Comparison of ENCODE assay signal across 26 cellular contexts in the genomic region with DNA sequence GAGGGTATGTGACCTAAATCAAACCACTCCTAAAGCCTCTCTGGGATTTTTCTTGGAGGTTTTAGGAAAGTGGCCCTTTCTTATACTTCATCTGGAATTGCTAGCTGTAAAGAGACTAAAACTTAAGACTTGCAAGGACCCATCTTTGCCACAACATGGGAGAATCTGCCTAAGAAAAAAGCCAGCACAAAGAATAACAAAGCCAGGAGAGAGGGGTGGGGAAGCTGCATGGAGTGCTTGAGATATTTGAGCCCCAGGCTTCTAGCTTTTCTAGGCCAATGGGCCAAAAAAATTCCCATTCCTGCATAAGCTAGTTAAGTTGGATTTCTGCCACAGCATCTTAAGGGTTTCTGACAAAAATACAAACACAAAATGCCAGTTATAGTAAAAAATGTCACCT. TPM values are rescaled to one million over a fixed set of nuclear protein-coding genes. Genes with fewer than 3 reads are reported as not detected.
"Had no signal": no experiment of that assay in that cellular context is flagged by ENCODE, and none has a peak within 500 bp of the region (broad histone marks: within the 10 kb centered on the region; RNA-seq: fewer than 3 reads in every experiment).

No MANE protein-coding gene starts in this region.

- H3K4me1 ChIP-seq: colonic mucosa, esophagus muscularis mucosa, left lung, prostate gland, tibial nerve had no signal

- H3K9me3 Mint-ChIP-seq: activated CD4-positive, alpha-beta memory T cell treated with anti-CD3 and anti-CD28 coated beads for 36 hours; activated naive CD8-positive, alpha-beta T cell treated with anti-CD3 and anti-CD28 coated beads for 36 hours; stimulated activated naive CD8-positive, alpha-beta T cell treated with anti-CD3 and anti-CD28 coated beads, Interleukin-15, Interleukin-2, amounts not matched to agents 100 ng/mL and 50 ng/mL, for 24 hours; T-helper 1 cell treated with Interleukin-12 subunit alpha and Interleukin-12 subunit beta and Interleukin-4 antibody, amounts not matched to agents 30 μg/mL and 1 μg/mL, for 36 hours had no signal

- H3K27ac ChIP-seq: colonic mucosa, dorsolateral prefrontal cortex, esophagus muscularis mucosa, left lung, ovary, prostate gland, tibial nerve had no signal

- H3K4me3 ChIP-seq: colonic mucosa, dorsolateral prefrontal cortex, esophagus muscularis mucosa, left lung, lung, ovary, prostate gland, tibial nerve had no signal

- H3K36me3 Mint-ChIP-seq: activated CD4-positive, alpha-beta memory T cell treated with anti-CD3 and anti-CD28 coated beads for 36 hours; activated naive CD8-positive, alpha-beta T cell treated with anti-CD3 and anti-CD28 coated beads for 36 hours; natural killer cell had no signal

- DNase-seq: activated B cell treated with CpG ODN at 0.5 μM for 24 hours; activated CD4-positive, alpha-beta memory T cell treated with anti-CD3 and anti-CD28 coated beads for 36 hours; activated CD4-positive, alpha-beta T cell treated with anti-CD3 and anti-CD28 coated beads for 36 hours; activated naive CD4-positive, alpha-beta T cell treated with Interleukin-2 at 50 U/mL for 16 hours; activated naive CD8-positive, alpha-beta T cell treated with anti-CD3 and anti-CD28 coated beads for 36 hours; activated T-cell treated with anti-CD3 and anti-CD28 coated beads, Interleukin-2, amount 50 U/mL, for 48 hours; amniotic stem cell; colonic mucosa; dorsolateral prefrontal cortex; effector memory CD8-positive, alpha-beta T cell; glutamatergic neuron; hippocampal formation; kidney glomerular epithelial cell; left lung; natural killer cell; ovary; stimulated activated CD4-positive, alpha-beta T cell treated with anti-CD3 and anti-CD28 coated beads, Interleukin-12 subunit alpha, Interleukin-12 subunit beta, amount 100 ng/mL, for 4 hours; stimulated activated CD4-positive, alpha-beta T cell treated with anti-CD3 and anti-CD28 coated beads, Interleukin-4, amount 100 ng/mL, for 4 hours; substantia nigra; T1000 had no signal

- H3K4me1 Mint-ChIP-seq: activated B cell treated with CpG ODN at 0.5 μM for 24 hours; activated CD4-positive, alpha-beta T cell treated with anti-CD3 and anti-CD28 coated beads for 36 hours; activated naive CD8-positive, alpha-beta T cell treated with anti-CD3 and anti-CD28 coated beads for 36 hours; natural killer cell had no signal

- ATAC-seq: activated CD4-positive, alpha-beta T cell treated with anti-CD3 and anti-CD28 coated beads for 36 hours; effector memory CD8-positive, alpha-beta T cell; left lung; natural killer cell had no signal

- H3K36me3 ChIP-seq: colonic mucosa, esophagus muscularis mucosa, left lung, ovary, prostate gland, tibial nerve had no signal

- H3K27ac Mint-ChIP-seq: activated B cell treated with CpG ODN at 0.5 μM for 24 hours; activated CD4-positive, alpha-beta memory T cell treated with anti-CD3 and anti-CD28 coated beads for 36 hours; activated CD4-positive, alpha-beta T cell treated with anti-CD3 and anti-CD28 coated beads for 36 hours; activated naive CD8-positive, alpha-beta T cell treated with anti-CD3 and anti-CD28 coated beads for 36 hours; effector memory CD8-positive, alpha-beta T cell; natural killer cell; stimulated activated naive CD8-positive, alpha-beta T cell treated with anti-CD3 and anti-CD28 coated beads, Interleukin-15, Interleukin-2, amounts not matched to agents 100 ng/mL and 50 ng/mL, for 24 hours; T-helper 1 cell treated with Interleukin-12 subunit alpha and Interleukin-12 subunit beta and Interleukin-4 antibody, amounts not matched to agents 30 μg/mL and 1 μg/mL, for 36 hours had no signal

- H3K9me3 ChIP-seq: colonic mucosa, esophagus muscularis mucosa, left lung, ovary, prostate gland, tibial nerve had no signal

- H3K27me3 ChIP-seq: colonic mucosa, esophagus muscularis mucosa, left lung, ovary, tibial nerve had no signal

- H3K4me3 Mint-ChIP-seq: activated B cell treated with CpG ODN at 0.5 μM for 24 hours; activated CD4-positive, alpha-beta memory T cell treated with anti-CD3 and anti-CD28 coated beads for 36 hours; activated CD4-positive, alpha-beta T cell treated with anti-CD3 and anti-CD28 coated beads for 36 hours; activated naive CD8-positive, alpha-beta T cell treated with anti-CD3 and anti-CD28 coated beads for 36 hours; effector memory CD8-positive, alpha-beta T cell; natural killer cell; stimulated activated naive CD8-positive, alpha-beta T cell treated with anti-CD3 and anti-CD28 coated beads, Interleukin-15, Interleukin-2, amounts not matched to agents 100 ng/mL and 50 ng/mL, for 24 hours; T-helper 1 cell treated with Interleukin-12 subunit alpha and Interleukin-12 subunit beta and Interleukin-4 antibody, amounts not matched to agents 30 μg/mL and 1 μg/mL, for 36 hours had no signal

- H3K27me3 Mint-ChIP-seq: activated B cell treated with CpG ODN at 0.5 μM for 24 hours; activated CD4-positive, alpha-beta memory T cell treated with anti-CD3 and anti-CD28 coated beads for 36 hours had no signal

RNA-seq across cellular contexts. Expression of a gene that starts 38.5 kb away (rescaled TPM):
- total RNA-seq: activated B cell treated with CpG ODN at 0.5 μM for 24 hours; activated CD4-positive, alpha-beta memory T cell treated with anti-CD3 and anti-CD28 coated beads for 36 hours; activated CD4-positive, alpha-beta T cell treated with anti-CD3 and anti-CD28 coated beads for 36 hours; activated naive CD8-positive, alpha-beta T cell treated with anti-CD3 and anti-CD28 coated beads for 36 hours; natural killer cell had no signal
